In the genomic region with DNA sequence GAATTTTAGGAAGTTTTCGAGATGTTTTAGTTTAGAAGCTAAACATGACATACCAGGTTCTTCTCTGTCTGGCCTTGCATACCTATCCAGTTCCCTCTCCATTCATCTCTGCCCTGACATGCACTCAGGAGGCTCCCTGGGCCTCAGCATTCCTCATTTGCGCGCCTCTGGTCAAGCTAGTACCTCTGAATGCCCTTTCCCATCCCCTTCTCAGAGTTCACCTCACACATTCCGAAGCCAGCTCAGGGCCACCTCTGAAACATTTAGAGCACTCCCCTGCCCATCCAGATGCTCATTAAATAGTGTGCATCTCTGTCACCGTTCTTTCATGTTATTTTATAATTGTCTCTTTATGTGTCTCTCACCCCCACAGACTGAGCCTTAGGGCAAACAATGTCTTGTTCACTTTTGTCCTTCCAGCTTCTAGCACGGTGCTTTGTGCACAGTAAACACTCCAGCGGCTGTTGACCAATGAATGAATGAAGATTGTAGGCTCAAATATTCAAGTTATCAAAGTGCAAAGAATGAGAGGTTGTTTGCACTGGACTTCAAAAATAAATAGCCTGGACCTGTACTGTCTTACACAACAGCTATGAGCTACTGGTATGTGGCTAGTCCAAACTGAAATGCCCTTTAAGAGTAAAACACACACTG, we compare ENCODE assay signal across 1 cellular context.
TF ChIP-seq lines count a peak whose summit lies in the region.

No MANE protein-coding gene starts in this region.

TF ChIP-seq in K562, 482 proteins besides CTCF, POLR2A, EP300 and RAD21:
- TF ChIP-seq, protein P1, sequence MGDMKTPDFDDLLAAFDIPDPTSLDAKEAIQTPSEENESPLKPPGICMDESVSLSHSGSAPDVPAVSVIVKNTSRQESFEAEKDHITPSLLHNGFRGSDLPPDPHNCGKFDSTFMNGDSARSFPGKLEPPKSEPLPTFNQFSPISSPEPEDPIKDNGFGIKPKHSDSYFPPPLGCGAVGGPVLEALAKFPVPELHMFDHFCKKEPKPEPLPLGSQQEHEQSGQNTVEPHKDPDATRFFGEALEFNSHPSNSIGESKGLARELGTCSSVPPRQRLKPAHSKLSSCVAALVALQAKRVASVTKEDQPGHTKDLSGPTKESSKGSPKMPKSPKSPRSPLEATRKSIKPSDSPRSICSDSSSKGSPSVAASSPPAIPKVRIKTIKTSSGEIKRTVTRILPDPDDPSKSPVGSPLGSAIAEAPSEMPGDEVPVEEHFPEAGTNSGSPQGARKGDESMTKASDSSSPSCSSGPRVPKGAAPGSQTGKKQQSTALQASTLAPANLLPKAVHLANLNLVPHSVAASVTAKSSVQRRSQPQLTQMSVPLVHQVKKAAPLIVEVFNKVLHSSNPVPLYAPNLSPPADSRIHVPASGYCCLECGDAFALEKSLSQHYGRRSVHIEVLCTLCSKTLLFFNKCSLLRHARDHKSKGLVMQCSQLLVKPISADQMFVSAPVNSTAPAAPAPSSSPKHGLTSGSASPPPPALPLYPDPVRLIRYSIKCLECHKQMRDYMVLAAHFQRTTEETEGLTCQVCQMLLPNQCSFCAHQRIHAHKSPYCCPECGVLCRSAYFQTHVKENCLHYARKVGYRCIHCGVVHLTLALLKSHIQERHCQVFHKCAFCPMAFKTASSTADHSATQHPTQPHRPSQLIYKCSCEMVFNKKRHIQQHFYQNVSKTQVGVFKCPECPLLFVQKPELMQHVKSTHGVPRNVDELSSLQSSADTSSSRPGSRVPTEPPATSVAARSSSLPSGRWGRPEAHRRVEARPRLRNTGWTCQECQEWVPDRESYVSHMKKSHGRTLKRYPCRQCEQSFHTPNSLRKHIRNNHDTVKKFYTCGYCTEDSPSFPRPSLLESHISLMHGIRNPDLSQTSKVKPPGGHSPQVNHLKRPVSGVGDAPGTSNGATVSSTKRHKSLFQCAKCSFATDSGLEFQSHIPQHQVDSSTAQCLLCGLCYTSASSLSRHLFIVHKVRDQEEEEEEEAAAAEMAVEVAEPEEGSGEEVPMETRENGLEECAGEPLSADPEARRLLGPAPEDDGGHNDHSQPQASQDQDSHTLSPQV (IDR thresholded peaks at IDR 0.05): no peak
- TF ChIP-seq FOXK2 (conservative IDR thresholded peaks at IDR 0.05 in 1 of 2, IDR thresholded peaks at IDR 0.05 in 1 of 2; ENCODE audit: low read depth in 2 of 2) (no peak), ZBTB7A (IDR thresholded peaks at IDR 0.05; ENCODE audit: borderline replicate concordance, control insufficient read depth, low read depth, low read length) (no peak)
